25 cellular contexts compared by ENCODE assay signal in genomic region chr3:11327619-11328018, GRCh38.
"Had no signal": no experiment of that assay in that cellular context is flagged by ENCODE, and none has a peak within 500 bp of the region (broad histone marks: within the 10 kb centered on the region; RNA-seq: fewer than 3 reads in every experiment).

No MANE protein-coding gene starts in this region.

- H3K9me3 Mint-ChIP-seq: activated CD4-positive, alpha-beta memory T cell treated with anti-CD3 and anti-CD28 coated beads, Interleukin-2, amount 10 ng/mL, durations not matched to agents 7 days and 5 days; activated CD4-positive, alpha-beta T cell treated with anti-CD3 and anti-CD28 coated beads, Interleukin-2, amount 10 ng/mL, durations not matched to agents 24 days and 14 days; T-helper 1 cell treated with Interleukin-12 subunit alpha and Interleukin-12 subunit beta and Interleukin-4 antibody, amounts not matched to agents 30 μg/mL and 1 μg/mL, for 36 hours had no signal

- DNase-seq: activated CD4-positive, alpha-beta memory T cell treated with anti-CD3 and anti-CD28 coated beads, Interleukin-2, amount 10 ng/mL, durations not matched to agents 7 days and 5 days; activated CD4-positive, alpha-beta T cell treated with anti-CD3 and anti-CD28 coated beads, Interleukin-2, amount 10 ng/mL, durations not matched to agents 24 days and 14 days; activated gamma-delta T cell treated with Interleukin-2 at 50 U/mL for 16 hours; activated naive CD4-positive, alpha-beta T cell treated with anti-CD3 and anti-CD28 coated beads, Interleukin-2, amount 50 U/mL, for 16 hours; aorta; central memory CD4-positive, alpha-beta T cell; MG63; MV-4-11; NCI-H1092 treated with DMSO at 0.1 percent for 48 hours; NCI-H1417 treated with DMSO at 0.1 percent for 48 hours; NCI-H1694; NCI-H2029; NCI-H2107; NCI-H2171 treated with DMSO at 0.1 percent for 48 hours; NCI-H345; NCI-H510A; NCI-H69; NK-92 treated with Interleukin-12 subunit alpha and Interleukin-12 subunit beta, amount 100 ng/mL, for 24 hours; OCI-M1; Right ventricle myocardium superior; SJCRH30 had no signal

- H3K27me3 ChIP-seq: MG63, SJCRH30 had no signal

- H3K27ac Mint-ChIP-seq: activated CD4-positive, alpha-beta memory T cell treated with anti-CD3 and anti-CD28 coated beads, Interleukin-2, amount 10 ng/mL, durations not matched to agents 7 days and 5 days; activated CD4-positive, alpha-beta T cell treated with anti-CD3 and anti-CD28 coated beads, Interleukin-2, amount 10 ng/mL, durations not matched to agents 24 days and 14 days; T-helper 1 cell treated with Interleukin-12 subunit alpha and Interleukin-12 subunit beta and Interleukin-4 antibody, amounts not matched to agents 30 μg/mL and 1 μg/mL, for 36 hours had no signal

- H3K27ac ChIP-seq: RWPE1, SJCRH30 had no signal

- ATAC-seq: activated CD4-positive, CD25-positive, alpha-beta regulatory T cell treated with anti-CD3 and anti-CD28 coated beads, Interleukin-2, amount 50 U/mL, for 24 hours; Panc1 had no signal

- H3K4me3 Mint-ChIP-seq: activated CD4-positive, alpha-beta memory T cell treated with anti-CD3 and anti-CD28 coated beads, Interleukin-2, amount 10 ng/mL, durations not matched to agents 7 days and 5 days; activated CD4-positive, alpha-beta T cell treated with anti-CD3 and anti-CD28 coated beads, Interleukin-2, amount 10 ng/mL, durations not matched to agents 24 days and 14 days; T-helper 1 cell treated with Interleukin-12 subunit alpha and Interleukin-12 subunit beta and Interleukin-4 antibody, amounts not matched to agents 30 μg/mL and 1 μg/mL, for 36 hours had no signal

- H3K4me3 ChIP-seq: MG63, SJCRH30 had no signal

- H3K9me3 ChIP-seq: MG63, SJCRH30 had no signal

- H3K27me3 Mint-ChIP-seq: activated CD4-positive, alpha-beta memory T cell treated with anti-CD3 and anti-CD28 coated beads, Interleukin-2, amount 10 ng/mL, durations not matched to agents 7 days and 5 days; activated CD4-positive, alpha-beta T cell treated with anti-CD3 and anti-CD28 coated beads, Interleukin-2, amount 10 ng/mL, durations not matched to agents 24 days and 14 days had no signal

- H3K4me1 ChIP-seq: SJCRH30 had no signal
